Comparison of ENCODE assay signal across 9 cellular contexts in genomic region chr11:111531687-111532364, GRCh38. TPM values are rescaled to one million over a fixed set of nuclear protein-coding genes. Genes with fewer than 3 reads are reported as not detected.
A peak's percentile ranks its signal among the peaks of the same experiment; 100 is the strongest.
DNase-seq lines count a peak whose midpoint lies in the region; ATAC-seq and TF ChIP-seq lines count a peak whose summit lies in the region.
"Had no signal": no experiment of that assay in that cellular context is flagged by ENCODE, and none has a peak within 500 bp of the region (broad histone marks: within the 10 kb centered on the region; RNA-seq: fewer than 3 reads in every experiment).

No MANE protein-coding gene starts in this region.

- DNase-seq in Caco-2, result peak; percentile 59 to 66
- DNase-seq in H4 (ENCODE audit: low spot score), result peak; percentile 84
- DNase-seq in NOMO-1 treated with DMSO at 0.1 percent for 48 hours (lab: John Stamatoyannopoulos, UW; ENCODE audit: unreplicated experiment), result peak; percentile 96
- DNase-seq in activated naive CD4-positive, alpha-beta T cell treated with anti-CD3 and anti-CD28 coated beads, Interleukin-2, amount 50 U/mL, for 72 hours (ENCODE audit: low spot score in 2 of 2), result peak in 1 of 2 donors; percentile 63
- no peak for DNase-seq in natural killer cell treated with Interleukin-12 subunit alpha and Interleukin-12 subunit beta and Interleukin-15 and Interleukin-18, amount 100 ng/mL, for 72 hours (ENCODE audit: low spot score)
- no peak for DNase-seq in cerebellar nuclear complex (lab: John Stamatoyannopoulos, UW)

- H3K9me3 ChIP-seq in Caco-2, result no peaks in the 10 kb centered on the region

- H3K4me3 Mint-ChIP-seq in Caco-2 (ENCODE audit: unreplicated experiment), result peak overlapping the region; percentile 7
- H3K4me3 Mint-ChIP-seq in natural killer cell treated with Interleukin-12 subunit alpha and Interleukin-12 subunit beta and Interleukin-15 and Interleukin-18, amount 100 ng/mL, for 72 hours, result no peak overlapping the region

- H3K27me3 ChIP-seq in Caco-2 (replicated peaks; ENCODE audit: control insufficient read depth, insufficient read depth, low read length), result no peaks in the 10 kb centered on the region

- ATAC-seq in activated naive CD4-positive, alpha-beta T cell treated with anti-CD3 and anti-CD28 coated beads, Interleukin-2, amount 50 U/mL, for 72 hours, result peak; percentile 93 to 98
- peak; percentile 85 to 97 for ATAC-seq in natural killer cell treated with Interleukin-12 subunit alpha and Interleukin-12 subunit beta and Interleukin-15 and Interleukin-18, amount 100 ng/mL, for 72 hours
- ATAC-seq in HG03571 (IDR thresholded peaks at IDR 0.05; ENCODE audit: unreplicated experiment), result no peak
- ATAC-seq in HG03280 (IDR thresholded peaks at IDR 0.05; ENCODE audit: unreplicated experiment), result no peak

- no peaks in the 10 kb centered on the region for H3K27me3 Mint-ChIP-seq in Caco-2 (ENCODE audit: insufficient read depth, unreplicated experiment)
- H3K27me3 Mint-ChIP-seq in natural killer cell treated with Interleukin-12 subunit alpha and Interleukin-12 subunit beta and Interleukin-15 and Interleukin-18, amount 100 ng/mL, for 72 hours, result peaks cover 22 to 42% of the 10 kb centered on the region in 2 donors

- peak overlapping the region; percentile 43 for H3K27ac Mint-ChIP-seq in Caco-2 (ENCODE audit: unreplicated experiment)
- H3K27ac Mint-ChIP-seq in activated naive CD4-positive, alpha-beta T cell treated with anti-CD3 and anti-CD28 coated beads, Interleukin-2, amount 50 U/mL, for 72 hours, result peak overlapping the region in 1 of 2 donors; percentile 29
- no peak overlapping the region for H3K27ac Mint-ChIP-seq in natural killer cell treated with Interleukin-12 subunit alpha and Interleukin-12 subunit beta and Interleukin-15 and Interleukin-18, amount 100 ng/mL, for 72 hours

- no TSS peak for BruUV-seq in Caco-2 (replicated peaks; lab: Mats Ljungman, UMichigan)

- POLR2A ChIA-PET in Caco-2 (lab: Charles Lee), result no interaction called here

- no peaks in the 10 kb centered on the region for H3K36me3 Mint-ChIP-seq in Caco-2 (ENCODE audit: insufficient read depth, unreplicated experiment)
- no peaks in the 10 kb centered on the region for H3K36me3 Mint-ChIP-seq in activated naive CD4-positive, alpha-beta T cell treated with anti-CD3 and anti-CD28 coated beads, Interleukin-2, amount 50 U/mL, for 72 hours
- no peaks in the 10 kb centered on the region for H3K36me3 Mint-ChIP-seq in natural killer cell treated with Interleukin-12 subunit alpha and Interleukin-12 subunit beta and Interleukin-15 and Interleukin-18, amount 100 ng/mL, for 72 hours

- H3K36me3 ChIP-seq in Caco-2 (ENCODE audit: control insufficient read depth, insufficient read depth, low read length), result no peaks in the 10 kb centered on the region

- CTCF ChIA-PET in Caco-2 (lab: Charles Lee), result interaction anchor here (0.7 kb wide), 1 partner anchor 758 kb away, joined by 4 read pairs; no protein-coding TSS in a partner anchor

- no peak for TF ChIP-seq CTCF in Caco-2 (IDR thresholded peaks at IDR 0.05; ENCODE audit: insufficient read depth in 1 of 2, low read depth in 1 of 2, low read length in 1 of 2, severe bottlenecking in 1 of 2, unreplicated experiment in 1 of 2)

- H3K4me3 ChIP-seq in Caco-2 (ENCODE audit: low read depth, low read length), result no peak overlapping the region

- peaks cover 45% of the 10 kb centered on the region for H3K4me1 ChIP-seq in Caco-2

- peaks cover 27% of the 10 kb centered on the region for H3K4me1 Mint-ChIP-seq in Caco-2 (ENCODE audit: low read depth, unreplicated experiment)
- H3K4me1 Mint-ChIP-seq in natural killer cell treated with Interleukin-12 subunit alpha and Interleukin-12 subunit beta and Interleukin-15 and Interleukin-18, amount 100 ng/mL, for 72 hours (ENCODE audit: low read depth in 2 of 2), result peaks cover 6 to 7% of the 10 kb centered on the region in 2 donors

- intact Hi-C loops in Caco-2 (cut with micrococcal nuclease; ENCODE audit: unreplicated experiment), result loop anchor here (2.0 kb wide), 1 partner anchor 33 kb away; no protein-coding TSS in a partner anchor

- H3K9me3 Mint-ChIP-seq in Caco-2 (ENCODE audit: unreplicated experiment), result no peaks in the 10 kb centered on the region
- H3K9me3 Mint-ChIP-seq in activated naive CD4-positive, alpha-beta T cell treated with anti-CD3 and anti-CD28 coated beads, Interleukin-2, amount 50 U/mL, for 72 hours, result no peaks in the 10 kb centered on the region
- no peaks in the 10 kb centered on the region for H3K9me3 Mint-ChIP-seq in natural killer cell treated with Interleukin-12 subunit alpha and Interleukin-12 subunit beta and Interleukin-15 and Interleukin-18, amount 100 ng/mL, for 72 hours

RNA-seq across cellular contexts. Expression of gene LAYN, which starts 8.7 kb away (rescaled TPM):
- total RNA-seq in Caco-2 (2022), result 0.79 and 1.6 TPM in 2 replicates
- 28.8 and 34.3 TPM in 2 replicates for total RNA-seq in H4 (2014; rRNA removed; shearing (Covaris generic))
- total RNA-seq in activated naive CD4-positive, alpha-beta T cell treated with anti-CD3 and anti-CD28 coated beads, Interleukin-2, amount 50 U/mL, for 72 hours, result 1 to 10 TPM; 6.3 to 8.6 TPM
- under 1 TPM; 0.52 to 0.67 TPM for total RNA-seq in natural killer cell treated with Interleukin-12 subunit alpha and Interleukin-12 subunit beta and Interleukin-15 and Interleukin-18, amount 100 ng/mL, for 72 hours

RNA-seq across cellular contexts. Expression of gene HOATZ, which starts 17.2 kb away (rescaled TPM):
- not detected in 2 replicates for total RNA-seq in Caco-2 (2022)
- not detected in 2 replicates for total RNA-seq in H4 (2014; rRNA removed; shearing (Covaris generic))
- not detected for total RNA-seq in activated naive CD4-positive, alpha-beta T cell treated with anti-CD3 and anti-CD28 coated beads, Interleukin-2, amount 50 U/mL, for 72 hours
- total RNA-seq in natural killer cell treated with Interleukin-12 subunit alpha and Interleukin-12 subunit beta and Interleukin-15 and Interleukin-18, amount 100 ng/mL, for 72 hours, result not detected
- total RNA-seq: glomerular endothelial cell had no signal

RNA-seq across cellular contexts. Expression of gene BTG4, which starts 19.6 kb away (rescaled TPM):
- 0.61 and 1.2 TPM in 2 replicates for total RNA-seq in Caco-2 (2022)
- 0.15 TPM in 1 of 2 replicates, not detected in the other for total RNA-seq in H4 (2014; rRNA removed; shearing (Covaris generic))
- under 1 TPM in 1 of 2 donors, not detected in 1; 0.23 TPM for total RNA-seq in activated naive CD4-positive, alpha-beta T cell treated with anti-CD3 and anti-CD28 coated beads, Interleukin-2, amount 50 U/mL, for 72 hours
- not detected for total RNA-seq in natural killer cell treated with Interleukin-12 subunit alpha and Interleukin-12 subunit beta and Interleukin-15 and Interleukin-18, amount 100 ng/mL, for 72 hours
- total RNA-seq: glomerular endothelial cell had no signal

Comparison
In these comparisons a context has a peak if more than half of its experiments do, and no peak if none do; other contexts are left out.
1. DNase-seq: peak in Caco-2 (2 of 2), H4 (single experiment) and NOMO-1 treated with DMSO at 0.1 percent for 48 hours (single experiment); none in natural killer cell treated with Interleukin-12 subunit alpha and Interleukin-12 subunit beta and Interleukin-15 and Interleukin-18, amount 100 ng/mL, for 72 hours (single experiment) and cerebellar nuclear complex (0 of 2).
2. ATAC-seq: peak in activated naive CD4-positive, alpha-beta T cell treated with anti-CD3 and anti-CD28 coated beads, Interleukin-2, amount 50 U/mL, for 72 hours (2 of 2) and natural killer cell treated with Interleukin-12 subunit alpha and Interleukin-12 subunit beta and Interleukin-15 and Interleukin-18, amount 100 ng/mL, for 72 hours (2 of 2); none in HG03571 (single experiment) and HG03280 (single experiment).